In the genomic region with DNA sequence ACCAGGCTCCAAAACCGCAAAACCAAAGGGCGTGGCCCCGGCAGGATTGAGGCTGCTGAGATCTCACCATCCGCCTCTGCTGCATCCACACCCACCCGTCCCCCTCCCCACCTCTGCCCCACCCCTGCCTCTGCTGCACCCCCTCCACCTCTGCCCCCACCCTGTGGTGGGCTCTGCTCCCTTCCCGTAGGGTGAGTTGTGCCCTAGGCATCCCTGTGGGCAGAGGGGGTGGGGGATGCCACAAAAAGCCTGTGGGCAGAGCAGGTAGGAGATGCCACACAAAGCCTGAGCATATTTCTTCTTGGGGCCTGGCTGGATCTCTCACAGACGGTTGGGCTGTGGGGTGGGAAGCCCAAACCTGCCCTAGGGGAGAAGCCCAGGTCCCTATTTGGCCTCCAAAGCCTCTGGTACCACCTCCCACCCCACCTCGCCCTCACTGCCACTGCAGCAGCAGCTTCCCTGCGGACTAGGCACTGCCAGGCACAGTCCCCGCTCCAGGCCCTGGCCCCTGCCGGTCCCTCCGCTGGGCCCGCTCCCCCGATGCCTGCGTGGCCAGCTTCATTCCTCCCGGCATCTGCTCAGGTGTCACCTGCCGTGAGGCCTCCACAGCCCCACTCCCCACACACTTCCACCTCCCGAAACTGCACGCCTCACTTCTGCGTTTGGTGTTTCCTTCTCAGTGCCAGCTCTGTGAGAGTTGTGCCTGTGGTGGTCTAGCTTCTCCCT, we compare ENCODE assay signal across 22 cellular contexts. TPM values are rescaled to one million over a fixed set of nuclear protein-coding genes. Genes with fewer than 3 reads are reported as not detected.
DNase-seq lines count a peak whose midpoint lies in the region; ATAC-seq, FAIRE-seq and TF ChIP-seq lines count a peak whose summit lies in the region.
"Had no signal": no experiment of that assay in that cellular context is flagged by ENCODE, and none has a peak within 500 bp of the region (broad histone marks: within the 10 kb centered on the region; RNA-seq: fewer than 3 reads in every experiment).

No MANE protein-coding gene starts in this region.

- H3K4me2 ChIP-seq in K562 (ENCODE audit: insufficient read depth, low read length) (no peak overlapping the region), neuronal stem cell (ENCODE audit: insufficient read depth, low read length, poor library complexity, severe bottlenecking) (no peak overlapping the region)

- no peak overlapping the region for H2AFZ ChIP-seq in K562 (ENCODE audit: low read depth, low read length)
- H2AFZ ChIP-seq in neuronal stem cell (ENCODE audit: low read length): no peak overlapping the region

- H2BK5ac ChIP-seq in neuronal stem cell (ENCODE audit: low read length): no peak overlapping the region

- peaks cover 6% of the 10 kb centered on the region for H3K9me1 ChIP-seq in K562 (ENCODE audit: control insufficient read depth, insufficient read depth, low read length)

- 97% methylated on average over 15 of the region's 20 CpGs for WGBS in K562 (ENCODE audit: insufficient coverage, low coverage, missing lambda C conversion rate)
- no CpG with 5 or more reads among the region's 20 CpGs for WGBS in neuronal stem cell (ENCODE audit: extremely low coverage in 2 of 2, insufficient read length in 2 of 2, insufficient replicate concordance in 1 of 2), 2 donors

- H3K9ac ChIP-seq in K562 (ENCODE audit: insufficient read depth in 1 of 2, low read depth in 2 of 2, low read length in 2 of 2) (no peak overlapping the region), neuronal stem cell (ENCODE audit: low read depth, low read length, poor library complexity) (peak overlapping the region; percentile 44)

- H3K27me3 ChIP-seq in K562 (ENCODE audit: control insufficient read depth in 2 of 2, insufficient read depth in 2 of 2, low read length in 2 of 2): no peaks in the 10 kb centered on the region
- H3K27me3 ChIP-seq in neuronal stem cell (ENCODE audit: control insufficient read depth in 3 of 3, insufficient read depth in 3 of 3, low read depth in 1 of 3, low read length in 3 of 3): peaks cover 0 to 41% (median 13%) of the 10 kb centered on the region in 3 experiments
- H3K27me3 ChIP-seq in Caco-2 (replicated peaks; ENCODE audit: control insufficient read depth, insufficient read depth, low read length): no peaks in the 10 kb centered on the region; the same call in 1 of the 2 replicates

- peak overlapping the region; percentile 71 for H3K18ac ChIP-seq in neuronal stem cell (ENCODE audit: low read length)

- intact Hi-C loops in K562 (cut with micrococcal nuclease) (no loop called here), Caco-2 (cut with micrococcal nuclease; ENCODE audit: unreplicated experiment) (no loop called here)

- POLR2A ChIA-PET in HEK293 (lab: Yijun Ruan, JAX) (no interaction called here), K562 (lab: Yijun Ruan, JAX) (interaction anchor here (0.9 kb wide), 1 partner anchor 13 kb away, joined by 5 read pairs; no protein-coding TSS in a partner anchor), Caco-2 (lab: Charles Lee) (interaction anchor here (0.5 kb wide), 1 partner anchor 175 kb away, joined by 6 read pairs; no protein-coding TSS in a partner anchor)

- H2BK15ac ChIP-seq in neuronal stem cell (ENCODE audit: low read length): no peak overlapping the region

- H3K79me2 ChIP-seq in K562 (ENCODE audit: control insufficient read depth, insufficient read depth, low read length): no peaks in the 10 kb centered on the region

- H2BK12ac ChIP-seq in neuronal stem cell (ENCODE audit: low read length): peak overlapping the region; percentile 41

- peak overlapping the region; percentile 90 for H2AK5ac ChIP-seq in neuronal stem cell (ENCODE audit: low read depth, low read length)

- peaks cover 12% of the 10 kb centered on the region; the same call in 1 of the 2 replicates for H4K20me1 ChIP-seq in K562 (replicated peaks; ENCODE audit: control insufficient read depth, insufficient read depth, low read length)

- H2BK120ac ChIP-seq in neuronal stem cell (ENCODE audit: low read depth, low read length): no peak overlapping the region

- H3K27ac ChIP-seq in HEK293 (ENCODE audit: extremely low read depth, low read depth, low read length) (no peak overlapping the region), K562 (ENCODE audit: extremely low read depth, low read depth, low read length) (no peak overlapping the region), neuronal stem cell (replicated peaks; ENCODE audit: low read length) (no peak overlapping the region)
- H3K27ac ChIP-seq: C4-2B, HL-60 had no signal

- no peak overlapping the region for H3K27ac Mint-ChIP-seq in Caco-2 (ENCODE audit: unreplicated experiment)
- H3K27ac Mint-ChIP-seq: B cell; CD4-positive, alpha-beta T cell; H9 had no signal

- H3K23ac ChIP-seq in neuronal stem cell (ENCODE audit: low read depth, low read length, poor library complexity): no peak overlapping the region

- no peak overlapping the region for H3K4ac ChIP-seq in neuronal stem cell (ENCODE audit: low read length)

- H3K4me1 ChIP-seq in HEK293 (ENCODE audit: control insufficient read depth, insufficient read depth, low read length): no peaks in the 10 kb centered on the region
- peaks cover 0 to 64% of the 10 kb centered on the region in 2 experiments; a peak in 3 of 5 replicates for H3K4me1 ChIP-seq in K562 (replicated peaks in 1 of 2; ENCODE audit: control insufficient read depth in 2 of 2, insufficient read depth in 2 of 2, low read length in 2 of 2)
- peaks cover 16 to 19% of the 10 kb centered on the region in 2 donors for H3K4me1 ChIP-seq in neuronal stem cell (ENCODE audit: control insufficient read depth in 2 of 2, insufficient read depth in 1 of 2, low read depth in 1 of 2, low read length in 2 of 2)
- H3K4me1 ChIP-seq in Caco-2: peaks cover 18% of the 10 kb centered on the region

- no peak overlapping the region for H4K91ac ChIP-seq in neuronal stem cell (ENCODE audit: low read depth, low read length, poor library complexity)

- no peaks in the 10 kb centered on the region for H3K4me1 Mint-ChIP-seq in Caco-2 (ENCODE audit: low read depth, unreplicated experiment)

- H4K8ac ChIP-seq in neuronal stem cell (ENCODE audit: low read depth, low read length): peak overlapping the region; percentile 43

- H3K4me3 Mint-ChIP-seq in Caco-2 (ENCODE audit: unreplicated experiment): no peak overlapping the region
- H3K4me3 Mint-ChIP-seq: B cell; CD4-positive, alpha-beta T cell; H9 had no signal

- no peak for FAIRE-seq in K562 (lab: Jason Lieb, UNC)
- FAIRE-seq: GM12892, GM18507, H1 had no signal

- in situ Hi-C loops in K562 (cut with MboI): no loop called here

- TF ChIP-seq RAD21 in K562 (CRISPR knock-in tag; conservative IDR thresholded peaks at IDR 0.05 in 1 of 2, IDR thresholded peaks at IDR 0.05 in 1 of 2): no peak

- CTCF ChIA-PET in HEK293 (lab: Yijun Ruan, JAX): no interaction called here
- CTCF ChIA-PET in K562 (lab: Yijun Ruan, JAX; ENCODE audit: low intra/inter-chr PET ratio): no interaction called here
- CTCF ChIA-PET in Caco-2 (lab: Charles Lee): interaction anchor here (0.6 kb wide), 1 partner anchor 8 kb away, joined by 5 read pairs; no protein-coding TSS in a partner anchor

- peaks cover 8% of the 10 kb centered on the region for H3K79me1 ChIP-seq in neuronal stem cell (ENCODE audit: low read depth, low read length)

- DNase-seq in K562 (ENCODE audit: extremely low read depth in 1 of 4, low spot score in 3 of 4): no peak
- no peak for DNase-seq in neuronal stem cell (ENCODE audit: low spot score)
- DNase-seq in Caco-2: no peak
- no peak for DNase-seq in stimulated activated naive CD4-positive, alpha-beta T cell treated with Interleukin-2 at 50 U/mL for 16 hours (lab: John Stamatoyannopoulos, UW)
- DNase-seq: CD4-positive, alpha-beta T cell; DMS153; DMS79; GDM1; H9; KBM-7 had no signal

- H3K14ac ChIP-seq in neuronal stem cell (ENCODE audit: low read length): no peak overlapping the region

- ATAC-seq in K562 (no peak), HG03108 (IDR thresholded peaks at IDR 0.05; ENCODE audit: unreplicated experiment) (no peak), GM21529 (IDR thresholded peaks at IDR 0.05; ENCODE audit: unreplicated experiment) (no peak)

- H3K4me3 ChIP-seq in HEK293 (ENCODE audit: low read depth, low read length): no peak overlapping the region
- no peak overlapping the region for H3K4me3 ChIP-seq in K562
- no peak overlapping the region for H3K4me3 ChIP-seq in neuronal stem cell (ENCODE audit: low read length in 2 of 2)
- no peak overlapping the region for H3K4me3 ChIP-seq in Caco-2 (ENCODE audit: low read depth, low read length)

- no peaks in the 10 kb centered on the region for H3K36me3 Mint-ChIP-seq in Caco-2 (ENCODE audit: insufficient read depth, unreplicated experiment)

- TF ChIP-seq POLR2A in K562 (conservative IDR thresholded peaks at IDR 0.05): no peak

- no peaks in the 10 kb centered on the region for H3K9me3 Mint-ChIP-seq in Caco-2 (ENCODE audit: unreplicated experiment)
- H3K9me3 Mint-ChIP-seq: CD4-positive, alpha-beta T cell; H9 had no signal

- no peaks in the 10 kb centered on the region for H3K36me3 ChIP-seq in HEK293 (ENCODE audit: control insufficient read depth in 2 of 2, insufficient read depth in 1 of 2, low read length in 2 of 2)
- H3K36me3 ChIP-seq in K562 (ENCODE audit: control insufficient read depth, insufficient read depth, low read length): peaks cover 88% of the 10 kb centered on the region; the same call in 2 of the 3 replicates
- H3K36me3 ChIP-seq in neuronal stem cell (replicated peaks in 1 of 2; ENCODE audit: control insufficient read depth in 2 of 2, insufficient read depth in 2 of 2, low read length in 2 of 2): no peaks in the 10 kb centered on the region
- no peaks in the 10 kb centered on the region for H3K36me3 ChIP-seq in Caco-2 (ENCODE audit: control insufficient read depth, insufficient read depth, low read length)

- TF ChIP-seq EP300 in K562 (IDR thresholded peaks at IDR 0.05; ENCODE audit: low read length): no peak

- BruUV-seq in K562 (replicated peaks; lab: Mats Ljungman, UMichigan) (no TSS peak), Caco-2 (replicated peaks; lab: Mats Ljungman, UMichigan) (no TSS peak)

- no peaks in the 10 kb centered on the region for H3K9me3 ChIP-seq in HEK293 (ENCODE audit: control insufficient read depth, insufficient read depth, low read depth, low read length)
- no peaks in the 10 kb centered on the region for H3K9me3 ChIP-seq in K562 (replicated peaks; ENCODE audit: control insufficient read depth, insufficient read depth, low read depth, low read length)
- peaks cover 0 to 4% of the 10 kb centered on the region in 2 donors for H3K9me3 ChIP-seq in neuronal stem cell (replicated peaks in 1 of 2; ENCODE audit: control insufficient read depth in 2 of 2, insufficient read depth in 1 of 2, low read depth in 1 of 2, low read length in 2 of 2)
- H3K9me3 ChIP-seq in Caco-2: no peaks in the 10 kb centered on the region

- H3K27me3 Mint-ChIP-seq in Caco-2 (ENCODE audit: insufficient read depth, unreplicated experiment): peaks cover 10% of the 10 kb centered on the region
- H3K27me3 Mint-ChIP-seq: B cell; CD4-positive, alpha-beta T cell had no signal

- TF ChIP-seq CTCF in HEK293 (tag by site-specific recombination; IDR thresholded peaks at IDR 0.05) (no peak), K562 (IDR thresholded peaks at IDR 0.05 in 2 of 3, conservative IDR thresholded peaks at IDR 0.05 in 1 of 3; ENCODE audit: insufficient read depth in 2 of 3, low read depth in 1 of 3, low read length in 3 of 3) (no peak), Caco-2 (IDR thresholded peaks at IDR 0.05; ENCODE audit: insufficient read depth in 1 of 2, low read depth in 1 of 2, low read length in 1 of 2, severe bottlenecking in 1 of 2, unreplicated experiment in 1 of 2) (no peak)

RNA-seq across cellular contexts. Expression of gene PABPN1L, which starts 11.3 kb away (rescaled TPM):
- total RNA-seq in K562 (2011; cell fraction: chromatin; rRNA removed; ENCODE audit: low replicate concordance): 0.46 and 2.2 TPM in 2 replicates
- total RNA-seq in K562 (2011; cell fraction: nucleolus; rRNA removed): 0.26 and 0.50 TPM in 2 replicates
- 0.29 and 0.99 TPM in 2 replicates for total RNA-seq in K562 (2011; cell fraction: nucleoplasm; rRNA removed)
- total RNA-seq in K562 (2014; rRNA removed) (0.32 TPM in 1 of 2 replicates, not detected in the other), K562 (2014; rRNA removed; fragmentation: Illumina TruSeq; extraction: Trizol) (not detected in 2 replicates), K562 (2015; rRNA removed; fragmentation: Illumina TruSeq; extraction: Trizol) (0.19 TPM in 1 of 2 replicates, not detected in the other), K562 (2021) (0.29 TPM in 1 of 2 replicates, not detected in the other), Caco-2 (2022) (not detected in 2 replicates)
- polyA plus RNA-seq in K562 (2011; rRNA removed) (not detected in 2 replicates), K562 (2014; fragmentation: Illumina TruSeq; extraction: Trizol) (not detected in 2 replicates), K562 (2014; fragmentation: Nextera tagmentation; extraction: Ambion mirVana) (not detected), K562 (2014; rRNA removed) (0.11 TPM in 1 of 2 replicates, not detected in the other)
- not detected in 2 replicates for polyA plus RNA-seq in K562 (2011; cell fraction: cytosol; rRNA removed)
- 0.55 and 0.58 TPM in 2 replicates for polyA plus RNA-seq in K562 (2011; cell fraction: nucleus; rRNA removed)
- polyA plus RNA-seq in K562 (2012): 0.29 and 0.71 TPM in 2 replicates
- polyA minus RNA-seq in K562 (2011; rRNA and poly(A)+ RNA removed): not detected in 2 replicates
- polyA minus RNA-seq in K562 (2011; cell fraction: cytosol; rRNA and poly(A)+ RNA removed): not detected in 2 replicates
- polyA minus RNA-seq in K562 (2011; cell fraction: nucleus; rRNA and poly(A)+ RNA removed): not detected in 2 replicates
- not detected for polyA plus RNA-seq in neuronal stem cell (2013, experiment 1 of 2)
- polyA plus RNA-seq in neuronal stem cell (2013, experiment 2 of 2): not detected
- total RNA-seq: A172; CD4-positive, alpha-beta T cell; Daoy; H1; H9; HT1080 had no signal
- polyA plus RNA-seq: H1 had no signal

RNA-seq across cellular contexts. Expression of gene TRAPPC2L, which starts 20.8 kb away (rescaled TPM):
- 43.1 and 83.7 TPM in 2 replicates for total RNA-seq in K562 (2011; cell fraction: chromatin; rRNA removed; ENCODE audit: low replicate concordance)
- total RNA-seq in K562 (2011; cell fraction: nucleolus; rRNA removed): 64.3 and 69.7 TPM in 2 replicates
- total RNA-seq in K562 (2011; cell fraction: nucleoplasm; rRNA removed): 53.0 and 53.7 TPM in 2 replicates
- total RNA-seq in K562 (2014; rRNA removed) (60.4 and 77.5 TPM in 2 replicates), K562 (2014; rRNA removed; fragmentation: Illumina TruSeq; extraction: Trizol) (92.6 and 126 TPM in 2 replicates), K562 (2015; rRNA removed; fragmentation: Illumina TruSeq; extraction: Trizol) (61.1 and 69.1 TPM in 2 replicates), K562 (2021) (89.1 and 92.6 TPM in 2 replicates), Caco-2 (2022) (179 and 181 TPM in 2 replicates)
- polyA plus RNA-seq in K562 (2011; rRNA removed) (124 and 163 TPM in 2 replicates), K562 (2014; fragmentation: Illumina TruSeq; extraction: Trizol) (97.5 and 104 TPM in 2 replicates), K562 (2014; fragmentation: Nextera tagmentation; extraction: Ambion mirVana) (100 to 1,000 TPM; 345 to 398 TPM), K562 (2014; rRNA removed) (92.4 and 99.1 TPM in 2 replicates)
- polyA plus RNA-seq in K562 (2011; cell fraction: cytosol; rRNA removed): 94.2 and 150 TPM in 2 replicates
- polyA plus RNA-seq in K562 (2011; cell fraction: nucleus; rRNA removed): 96.2 and 120 TPM in 2 replicates
- polyA plus RNA-seq in K562 (2012): 69.9 and 168 TPM in 2 replicates
- polyA minus RNA-seq in K562 (2011; rRNA and poly(A)+ RNA removed): 28.3 and 55.3 TPM in 2 replicates
- polyA minus RNA-seq in K562 (2011; cell fraction: cytosol; rRNA and poly(A)+ RNA removed): 24.9 and 30.9 TPM in 2 replicates
- polyA minus RNA-seq in K562 (2011; cell fraction: nucleus; rRNA and poly(A)+ RNA removed): 30.4 and 33.3 TPM in 2 replicates
- polyA plus RNA-seq in neuronal stem cell (2013, experiment 1 of 2): 57.0 TPM
- 58.2 TPM for polyA plus RNA-seq in neuronal stem cell (2013, experiment 2 of 2)

RNA-seq across cellular contexts. Expression of gene GALNS, which starts 21.0 kb away (rescaled TPM):
- 69.8 and 180 TPM in 2 replicates for total RNA-seq in K562 (2011; cell fraction: chromatin; rRNA removed; ENCODE audit: low replicate concordance)
- total RNA-seq in K562 (2011; cell fraction: nucleolus; rRNA removed): 70.5 and 71.6 TPM in 2 replicates
- 50.8 and 56.2 TPM in 2 replicates for total RNA-seq in K562 (2011; cell fraction: nucleoplasm; rRNA removed)
- 3.4 and 5.4 TPM in 2 replicates for total RNA-seq in K562 (2014; rRNA removed)
- 2.4 and 4.1 TPM in 2 replicates for total RNA-seq in K562 (2014; rRNA removed; fragmentation: Illumina TruSeq; extraction: Trizol)
- 5.6 and 5.9 TPM in 2 replicates for total RNA-seq in K562 (2015; rRNA removed; fragmentation: Illumina TruSeq; extraction: Trizol)
- total RNA-seq in K562 (2021): 12.3 and 13.2 TPM in 2 replicates
- 3.9 and 4.3 TPM in 2 replicates for polyA plus RNA-seq in K562 (2011; rRNA removed)
- polyA plus RNA-seq in K562 (2011; cell fraction: cytosol; rRNA removed): 3.9 and 9.1 TPM in 2 replicates
- polyA plus RNA-seq in K562 (2011; cell fraction: nucleus; rRNA removed): 20.2 and 34.5 TPM in 2 replicates
- polyA plus RNA-seq in K562 (2012): 11.1 and 16.0 TPM in 2 replicates
- 6.0 and 7.0 TPM in 2 replicates for polyA plus RNA-seq in K562 (2014; fragmentation: Illumina TruSeq; extraction: Trizol)
- polyA plus RNA-seq in K562 (2014; fragmentation: Nextera tagmentation; extraction: Ambion mirVana): under 1 TPM; 0.38 to 0.63 TPM
- polyA plus RNA-seq in K562 (2014; rRNA removed): 6.7 and 8.6 TPM in 2 replicates
- 1.9 and 3.7 TPM in 2 replicates for polyA minus RNA-seq in K562 (2011; rRNA and poly(A)+ RNA removed)
- 3.2 and 3.3 TPM in 2 replicates for polyA minus RNA-seq in K562 (2011; cell fraction: cytosol; rRNA and poly(A)+ RNA removed)
- 7.0 and 7.8 TPM in 2 replicates for polyA minus RNA-seq in K562 (2011; cell fraction: nucleus; rRNA and poly(A)+ RNA removed)
- polyA plus RNA-seq in neuronal stem cell (2013, experiment 1 of 2): 9.6 TPM
- polyA plus RNA-seq in neuronal stem cell (2013, experiment 2 of 2): 9.1 TPM
- 55.3 and 57.8 TPM in 2 replicates for total RNA-seq in Caco-2 (2022)

Comparison
In these comparisons a context has a peak if more than half of its experiments do, and no peak if none do; other contexts are left out.
1. Of the 44 proteins assayed by ChIP-seq in both K562 and HEK293: peak only in K562: none; only in HEK293: ZNF449; in both: none; in neither: 43.